Comparison of ENCODE assay signal across 11 cellular contexts in genomic region chrX:133045986-133046385, GRCh38. TPM values are rescaled to one million over a fixed set of nuclear protein-coding genes. Genes with fewer than 3 reads are reported as not detected.
A peak's percentile ranks its signal among the peaks of the same experiment; 100 is the strongest.
DNase-seq lines count a peak whose midpoint lies in the region; ATAC-seq, FAIRE-seq and TF ChIP-seq lines count a peak whose summit lies in the region.
"Had no signal": no experiment of that assay in that cellular context is flagged by ENCODE, and none has a peak within 500 bp of the region (broad histone marks: within the 10 kb centered on the region; RNA-seq: fewer than 3 reads in every experiment).

No MANE protein-coding gene starts in this region.

- H3K9me3 ChIP-seq in adipocyte (ENCODE audit: control insufficient read depth, low read length) (peaks cover under 1% of the 10 kb centered on the region), keratinocyte (ENCODE audit: control insufficient read depth, low read depth, low read length) (no peaks in the 10 kb centered on the region)

- no peaks in the 10 kb centered on the region for H3K9me1 ChIP-seq in keratinocyte (ENCODE audit: control insufficient read depth, extremely low read depth, insufficient read depth, low read length)

- dilution Hi-C loops in keratinocyte (cut with MboI; ENCODE audit: extremely low pct_ligation_motif_present, low sequenced_read_pairs) = no loop called here

- H3K79me2 ChIP-seq in keratinocyte (ENCODE audit: control insufficient read depth, insufficient read depth, low read length) = no peaks in the 10 kb centered on the region

- H3K4me1 ChIP-seq in adipocyte (ENCODE audit: control insufficient read depth, insufficient read depth, low read length) = no peaks in the 10 kb centered on the region
- no peaks in the 10 kb centered on the region for H3K4me1 ChIP-seq in keratinocyte (ENCODE audit: control insufficient read depth, extremely low read depth, insufficient read depth, low read length)

- peak; percentile 48 for FAIRE-seq in keratinocyte (lab: Jason Lieb, UNC)

- H3K36me3 ChIP-seq in adipocyte (ENCODE audit: control insufficient read depth, insufficient read depth, low read length, severe bottlenecking) (no peaks in the 10 kb centered on the region), keratinocyte (ENCODE audit: control insufficient read depth in 2 of 2, extremely low read depth in 1 of 2, insufficient read depth in 2 of 2, low read length in 2 of 2) (no peaks in the 10 kb centered on the region)

- TF ChIP-seq CTCF in AG09309 (IDR thresholded peaks at IDR 0.05; ENCODE audit: control insufficient read depth, insufficient read depth, low read depth, low read length, missing control alignments) = peak; percentile 19
- peak; percentile 40 to 63 (median 51) for TF ChIP-seq CTCF in keratinocyte (optimal IDR thresholded peaks at IDR 0.05 in 1 of 3, IDR thresholded peaks at IDR 0.05 in 1 of 3, conservative IDR thresholded peaks at IDR 0.05 in 1 of 3; ENCODE audit: extremely low read depth in 1 of 3, insufficient read depth in 2 of 3, low read length in 3 of 3)

- H3K4me2 ChIP-seq in keratinocyte (ENCODE audit: control insufficient read depth, extremely low read depth, insufficient read depth, low read depth, low read length) = no peak overlapping the region

- DNase-seq in AG09309 (ENCODE audit: low read depth) (no peak), HuH-7 (ENCODE audit: low spot score) (peak; percentile 28), adipocyte (ENCODE audit: low read depth) (peak; percentile 60), keratinocyte (ENCODE audit: low read depth, low spot score) (no peak), NCI-H446 treated with DMSO at 0.1 percent for 48 hours (lab: John Stamatoyannopoulos, UW) (no peak), DMS114 treated with DMSO at 0.1 percent for 48 hours (lab: John Stamatoyannopoulos, UW; ENCODE audit: unreplicated experiment) (no peak)
- DNase-seq: activated CD4-positive, alpha-beta T cell treated with anti-CD3 and anti-CD28 coated beads, Interleukin-2, amount 50 U/mL, for 1 hour; anterior cingulate cortex; CD8-positive, alpha-beta T cell had no signal

- H2AFZ ChIP-seq in keratinocyte (ENCODE audit: control insufficient read depth, low read length) = no peak overlapping the region

- no peak overlapping the region for H3K4me3 ChIP-seq in AG09309 (ENCODE audit: control insufficient read depth, low read depth, low read length)
- no peak overlapping the region for H3K4me3 ChIP-seq in adipocyte (ENCODE audit: low read length)
- no peak overlapping the region for H3K4me3 ChIP-seq in keratinocyte (ENCODE audit: control insufficient read depth in 2 of 3, extremely low read depth in 1 of 3, insufficient read depth in 2 of 3, low read depth in 1 of 3, low read length in 3 of 3)

- H4K20me1 ChIP-seq in keratinocyte (ENCODE audit: control insufficient read depth, extremely low read depth, insufficient read depth, low read length) = no peaks in the 10 kb centered on the region

- H3K9ac ChIP-seq in adipocyte (ENCODE audit: low read length) (no peak overlapping the region), keratinocyte (ENCODE audit: control insufficient read depth, extremely low read depth, insufficient read depth, low read length) (no peak overlapping the region)

- H3K27me3 ChIP-seq in adipocyte (replicated peaks; ENCODE audit: control insufficient read depth, insufficient read depth, low read length) = peaks cover 27% of the 10 kb centered on the region
- H3K27me3 ChIP-seq in keratinocyte (ENCODE audit: control insufficient read depth, extremely low read depth, insufficient read depth, low read length) = no peaks in the 10 kb centered on the region

- no peak for ATAC-seq in HG02938 (IDR thresholded peaks at IDR 0.05; ENCODE audit: unreplicated experiment)
- ATAC-seq in HG02981 (IDR thresholded peaks at IDR 0.05; ENCODE audit: unreplicated experiment) = no peak
- ATAC-seq: CD8-positive, alpha-beta T cell had no signal

- no peak overlapping the region for H3K27ac ChIP-seq in keratinocyte (ENCODE audit: control insufficient read depth, insufficient read depth, low read length)

RNA-seq across cellular contexts. Expression of gene USP26, which starts 50.9 kb away (rescaled TPM):
- not detected in 3 replicates for polyA plus RNA-seq in keratinocyte
- polyA plus RNA-seq in keratinocyte (2011; ENCODE audit: low read depth) = not detected
- polyA plus RNA-seq in keratinocyte (2011; cell fraction: cytosol; rRNA removed) = not detected in 2 replicates
- not detected in 2 replicates for polyA plus RNA-seq in keratinocyte (2011; cell fraction: nucleus; rRNA removed)
- polyA plus RNA-seq in keratinocyte (2012; ENCODE audit: low replicate concordance) = not detected in 2 replicates
- polyA minus RNA-seq in keratinocyte = not detected in 3 replicates
- polyA minus RNA-seq in keratinocyte (2011; cell fraction: cytosol; rRNA and poly(A)+ RNA removed) = not detected
- polyA minus RNA-seq in keratinocyte (2011; cell fraction: nucleus; rRNA and poly(A)+ RNA removed) = not detected in 2 replicates

Comparison
In these comparisons a context has a peak if more than half of its experiments do, and no peak if none do; other contexts are left out.
1. DNase-seq: peak in HuH-7 (single experiment) and adipocyte (single experiment); none in AG09309 (single experiment), keratinocyte (single experiment), NCI-H446 treated with DMSO at 0.1 percent for 48 hours (single experiment) and DMS114 treated with DMSO at 0.1 percent for 48 hours (single experiment).